ENCODE assay signal across 8 cellular contexts in the genomic region with DNA sequence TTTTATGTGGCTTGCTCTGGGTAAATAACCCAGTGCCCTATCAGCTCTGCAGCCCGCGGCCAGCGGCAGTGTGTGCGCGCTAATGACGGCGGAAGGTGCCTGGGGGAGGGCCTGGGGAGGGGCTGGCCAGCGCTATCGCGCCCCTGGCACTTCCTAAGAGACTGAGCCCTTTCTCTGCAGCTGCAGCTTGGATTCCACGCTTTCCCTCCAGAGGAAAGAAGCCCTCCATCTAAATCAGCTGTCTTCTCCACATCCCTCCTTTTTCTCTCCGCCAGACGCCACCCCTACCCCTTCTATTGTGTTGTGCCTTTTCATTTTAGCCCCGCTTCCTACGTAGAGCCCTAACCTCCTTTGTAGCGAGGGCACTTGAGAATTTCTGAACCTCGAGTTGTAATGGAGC. TPM values are rescaled to one million over a fixed set of nuclear protein-coding genes. Genes with fewer than 3 reads are reported as not detected.
DNase-seq lines count a peak whose midpoint lies in the region; ATAC-seq and TF ChIP-seq lines count a peak whose summit lies in the region.
"Had no signal": no experiment of that assay in that cellular context is flagged by ENCODE, and none has a peak within 500 bp of the region (broad histone marks: within the 10 kb centered on the region; RNA-seq: fewer than 3 reads in every experiment).

No MANE protein-coding gene starts in this region.

- H3K4me2 ChIP-seq in OCI-LY1 (ENCODE audit: low read length): peak overlapping the region; percentile 64

- no peak for ATAC-seq in HG02759 (IDR thresholded peaks at IDR 0.05; ENCODE audit: unreplicated experiment)

- H3K4me1 ChIP-seq in OCI-LY1 (ENCODE audit: insufficient read depth, low read length, severe bottlenecking) (no peaks in the 10 kb centered on the region), neutrophil (ENCODE audit: control insufficient read depth in 1 of 2, insufficient read depth in 1 of 2, low read depth in 1 of 2, low read length in 1 of 2) (peaks cover 15 to 20% of the 10 kb centered on the region in 2 experiments), SJCRH30 (no peaks in the 10 kb centered on the region)

- no peak overlapping the region for H2AFZ ChIP-seq in OCI-LY1 (ENCODE audit: low read length)

- H3K9me2 ChIP-seq in OCI-LY1 (ENCODE audit: low read depth, low read length): no peaks in the 10 kb centered on the region

- peak overlapping the region; percentile 61 for H3K4me3 ChIP-seq in OCI-LY1 (ENCODE audit: low read depth, low read length, poor library complexity, severe bottlenecking)
- peak overlapping the region; percentile 72 for H3K4me3 ChIP-seq in epithelial cell of esophagus (ENCODE audit: low read length)
- H3K4me3 ChIP-seq in neutrophil (ENCODE audit: low read depth in 1 of 2, low read length in 1 of 2): peak overlapping the region; percentile 78 to 93
- no peak overlapping the region for H3K4me3 ChIP-seq in SJCRH30

- H3K27me3 ChIP-seq in OCI-LY1 (ENCODE audit: insufficient read depth, low read length) (peaks cover 7% of the 10 kb centered on the region; the same call in 1 of the 2 replicates), neutrophil (peaks cover 85% of the 10 kb centered on the region), SJCRH30 (no peaks in the 10 kb centered on the region)

- TF ChIP-seq CTCF in OCI-LY1 (IDR thresholded peaks at IDR 0.05; ENCODE audit: low read length) (no peak), epithelial cell of esophagus (IDR thresholded peaks at IDR 0.05; ENCODE audit: insufficient read depth, low read depth, low read length, missing control alignments) (no peak), neutrophil (IDR thresholded peaks at IDR 0.05) (no peak)

- no peaks in the 10 kb centered on the region for H3K9me3 ChIP-seq in OCI-LY1 (ENCODE audit: low read length)
- no peaks in the 10 kb centered on the region for H3K9me3 ChIP-seq in neutrophil
- H3K9me3 ChIP-seq in SJCRH30 (replicated peaks): no peaks in the 10 kb centered on the region
- H3K9me3 ChIP-seq: SJSA1 had no signal

- H3K36me3 ChIP-seq in OCI-LY1 (ENCODE audit: insufficient read depth, low read length): no peaks in the 10 kb centered on the region
- H3K36me3 ChIP-seq in neutrophil: no peaks in the 10 kb centered on the region
- H3K36me3 ChIP-seq in SJCRH30: no peaks in the 10 kb centered on the region
- H3K36me3 ChIP-seq: SJSA1 had no signal

- DNase-seq in HuH-7.5 (ENCODE audit: low spot score) (peak; percentile 13), epithelial cell of esophagus (ENCODE audit: low read depth) (peak; percentile 3), dedifferentiated amniotic fluid mesenchymal stem cell (ENCODE audit: extremely low spot score) (no peak), SJCRH30 (no peak)

- H3F3A ChIP-seq in OCI-LY1 (ENCODE audit: insufficient read depth, low read length): no peaks in the 10 kb centered on the region

- no peaks in the 10 kb centered on the region for H4K20me1 ChIP-seq in OCI-LY1 (ENCODE audit: insufficient read depth, low read length)

- H3K79me2 ChIP-seq in OCI-LY1 (ENCODE audit: insufficient read depth, low read length): no peaks in the 10 kb centered on the region

- H3K27ac ChIP-seq in OCI-LY1 (ENCODE audit: low read depth, low read length, poor library complexity, severe bottlenecking) (no peak overlapping the region), neutrophil (no peak overlapping the region), SJCRH30 (no peak overlapping the region)
- H3K27ac ChIP-seq: SJSA1 had no signal

- H3K9ac ChIP-seq in OCI-LY1 (ENCODE audit: low read length): no peak overlapping the region

RNA-seq across cellular contexts. Expression of gene RAB3C, which starts 0.9 kb away (rescaled TPM):
- not detected in 2 replicates for total RNA-seq in SJCRH30 (2014; rRNA removed; shearing (Covaris generic))
- total RNA-seq: SJSA1 had no signal

Comparison
In these comparisons a context has a peak if more than half of its experiments do, and no peak if none do; other contexts are left out.
1. DNase-seq: peak in HuH-7.5 (single experiment) and epithelial cell of esophagus (single experiment); none in dedifferentiated amniotic fluid mesenchymal stem cell (single experiment) and SJCRH30 (0 of 2).